Comparison of ENCODE assay signal across 9 cellular contexts in the genomic region with DNA sequence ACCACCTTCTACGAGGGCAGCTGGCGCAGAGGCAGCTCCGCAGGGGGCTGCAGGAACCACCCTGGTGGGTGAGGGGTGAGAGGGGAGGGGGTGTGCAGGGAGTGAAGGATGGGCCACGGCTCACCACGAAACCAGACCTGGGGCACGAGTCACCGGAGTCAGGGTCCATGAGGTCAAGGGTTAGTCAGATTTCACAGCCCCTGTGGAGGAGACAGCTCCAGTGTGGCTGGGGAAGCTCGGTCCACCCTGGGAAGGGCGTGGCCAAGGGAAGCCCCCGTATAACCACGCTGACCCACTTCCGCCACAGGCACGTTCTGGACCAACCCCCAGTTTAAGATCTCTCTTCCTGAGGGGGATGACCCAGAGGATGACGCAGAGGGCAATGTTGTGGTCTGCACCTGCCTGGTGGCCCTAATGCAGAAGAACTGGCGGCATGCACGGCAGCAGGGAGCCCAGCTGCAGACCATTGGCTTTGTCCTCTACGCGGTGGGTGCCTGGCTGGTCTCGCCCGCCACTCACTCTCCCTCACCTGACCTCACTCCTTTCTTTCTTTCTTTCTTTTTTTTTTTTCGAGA. TPM values are rescaled to one million over a fixed set of nuclear protein-coding genes. Genes with fewer than 3 reads are reported as not detected.
A peak's percentile ranks its signal among the peaks of the same experiment; 100 is the strongest.
DNase-seq lines count a peak whose midpoint lies in the region; ATAC-seq and TF ChIP-seq lines count a peak whose summit lies in the region.
"Had no signal": no experiment of that assay in that cellular context is flagged by ENCODE, and none has a peak within 500 bp of the region (broad histone marks: within the 10 kb centered on the region; RNA-seq: fewer than 3 reads in every experiment).

No MANE protein-coding gene starts in this region.

- H3K36me3 Mint-ChIP-seq in natural killer cell: no peaks in the 10 kb centered on the region
- H3K36me3 Mint-ChIP-seq in activated T-helper 17 cell treated with anti-CD3 and anti-CD28 coated beads, Interleukin-2, amount 50 U/mL, for 72 hours (ENCODE audit: low read depth): no peaks in the 10 kb centered on the region

- in situ Hi-C loops in GM13976 (cut with MboI; ENCODE audit: low sequenced_read_pairs, unreplicated experiment): no loop called here

- H3K4me1 ChIP-seq in RWPE2 (ENCODE audit: insufficient read depth, poor library complexity, severe bottlenecking): peaks cover 7% of the 10 kb centered on the region

- H3K4me3 ChIP-seq in RWPE2 (ENCODE audit: severe bottlenecking): no peak overlapping the region

- no peaks in the 10 kb centered on the region for H3K9me3 ChIP-seq in RWPE2 (ENCODE audit: severe bottlenecking)

- peak overlapping the region; percentile 71 for H3K27ac ChIP-seq in RWPE2 (ENCODE audit: poor library complexity, severe bottlenecking)

- peaks cover 3 to 6% of the 10 kb centered on the region in 2 donors for H3K27me3 Mint-ChIP-seq in natural killer cell (ENCODE audit: low read depth in 2 of 2)
- H3K27me3 Mint-ChIP-seq in activated T-helper 17 cell treated with anti-CD3 and anti-CD28 coated beads, Interleukin-2, amount 50 U/mL, for 72 hours: no peaks in the 10 kb centered on the region

- H3K36me3 ChIP-seq in RWPE2 (ENCODE audit: low read depth): no peaks in the 10 kb centered on the region

- H3K27me3 ChIP-seq in RWPE2 (ENCODE audit: insufficient read depth, poor library complexity, severe bottlenecking): no peaks in the 10 kb centered on the region

- intact Hi-C loops in natural killer cell (cut with micrococcal nuclease): no loop called here

- ATAC-seq in GM21447 (IDR thresholded peaks at IDR 0.05; ENCODE audit: unreplicated experiment): peak; percentile 65
- no peak for ATAC-seq in RWPE2 (ENCODE audit: low read depth)
- peak; percentile 81 to 90 (median 90) for ATAC-seq in natural killer cell
- ATAC-seq in activated T-helper 17 cell treated with anti-CD3 and anti-CD28 coated beads, Interleukin-2, amount 50 U/mL, for 72 hours (replicated peaks): no peak
- ATAC-seq in HG02970 (IDR thresholded peaks at IDR 0.05; ENCODE audit: low FRiP score, unreplicated experiment): no peak

- H3K4me1 Mint-ChIP-seq in natural killer cell: peaks cover 12 to 23% of the 10 kb centered on the region in 2 donors
- peaks cover 10% of the 10 kb centered on the region for H3K4me1 Mint-ChIP-seq in activated T-helper 17 cell treated with anti-CD3 and anti-CD28 coated beads, Interleukin-2, amount 50 U/mL, for 72 hours

- H3K9me3 Mint-ChIP-seq in natural killer cell: no peaks in the 10 kb centered on the region
- H3K9me3 Mint-ChIP-seq in activated T-helper 17 cell treated with anti-CD3 and anti-CD28 coated beads, Interleukin-2, amount 50 U/mL, for 72 hours: no peaks in the 10 kb centered on the region

- peak overlapping the region; percentile 61 for H3K4me3 Mint-ChIP-seq in natural killer cell
- no peak overlapping the region for H3K4me3 Mint-ChIP-seq in activated T-helper 17 cell treated with anti-CD3 and anti-CD28 coated beads, Interleukin-2, amount 50 U/mL, for 72 hours

- TF ChIP-seq CTCF in GM13976 (IDR thresholded peaks at IDR 0.05; ENCODE audit: borderline replicate concordance, control extremely low read depth, extremely low read depth, insufficient read depth, missing control alignments): no peak
- no peak for TF ChIP-seq CTCF in RWPE2 (IDR thresholded peaks at IDR 0.05; ENCODE audit: poor library complexity, severe bottlenecking)
- no peak for TF ChIP-seq CTCF in natural killer cell (IDR thresholded peaks at IDR 0.05)

- DNase-seq in GM13976 (ENCODE audit: low spot score) (peak; percentile 82), RWPE2 (ENCODE audit: low spot score) (no peak), natural killer cell (peak; percentile 62), cerebellar cortex (ENCODE audit: low spot score) (no peak)
- DNase-seq: NCI-H69; stimulated activated CD4-positive, alpha-beta T cell treated with anti-CD3 and anti-CD28 coated beads, Interleukin-12 subunit alpha, Interleukin-12 subunit beta, amount 100 ng/mL, for 4 hours had no signal

- peak overlapping the region; percentile 54 to 76 for H3K27ac Mint-ChIP-seq in natural killer cell
- H3K27ac Mint-ChIP-seq in activated T-helper 17 cell treated with anti-CD3 and anti-CD28 coated beads, Interleukin-2, amount 50 U/mL, for 72 hours: no peak overlapping the region

RNA-seq across cellular contexts. Expression of gene CAPN11, which starts 18.4 kb away (rescaled TPM):
- total RNA-seq in natural killer cell: not detected
- 1 to 10 TPM in 1 of 2 donors, not detected in 1; 1.1 TPM for total RNA-seq in activated T-helper 17 cell treated with anti-CD3 and anti-CD28 coated beads, Interleukin-2, amount 50 U/mL, for 72 hours

RNA-seq across cellular contexts. Expression of gene MYMX, which starts 39.7 kb away (rescaled TPM):
- not detected for total RNA-seq in natural killer cell
- total RNA-seq in activated T-helper 17 cell treated with anti-CD3 and anti-CD28 coated beads, Interleukin-2, amount 50 U/mL, for 72 hours: not detected

RNA-seq across cellular contexts. Expression of gene SLC29A1, which starts 46.4 kb away (rescaled TPM):
- 1 to 10 TPM; 2.2 to 5.5 (median 5.2) TPM for total RNA-seq in natural killer cell
- total RNA-seq in activated T-helper 17 cell treated with anti-CD3 and anti-CD28 coated beads, Interleukin-2, amount 50 U/mL, for 72 hours: 10 to 100 TPM; 40.8 to 80.8 TPM

RNA-seq across cellular contexts. Expression of gene TMEM63B, which starts 49.7 kb away (rescaled TPM):
- 10 to 100 TPM; 24.7 to 30.8 (median 28.1) TPM for total RNA-seq in natural killer cell
- total RNA-seq in activated T-helper 17 cell treated with anti-CD3 and anti-CD28 coated beads, Interleukin-2, amount 50 U/mL, for 72 hours: 10 to 100 TPM; 12.1 to 21.4 TPM

RNA-seq across cellular contexts. Expression of gene MRPL14, which starts 49.8 kb away (rescaled TPM):
- 10 to 100 TPM; 14.9 to 16.2 (median 16.0) TPM for total RNA-seq in natural killer cell
- total RNA-seq in activated T-helper 17 cell treated with anti-CD3 and anti-CD28 coated beads, Interleukin-2, amount 50 U/mL, for 72 hours: 10 to 100 TPM; 29.3 to 54.0 TPM

Comparison
In these comparisons a context has a peak if more than half of its experiments do, and no peak if none do; other contexts are left out.
1. DNase-seq: peak in GM13976 (single experiment) and natural killer cell (single experiment); none in RWPE2 (single experiment) and cerebellar cortex (single experiment).
2. ATAC-seq: peak in GM21447 (single experiment) and natural killer cell (3 of 3); none in RWPE2 (single experiment), activated T-helper 17 cell treated with anti-CD3 and anti-CD28 coated beads, Interleukin-2, amount 50 U/mL, for 72 hours (single experiment) and HG02970 (single experiment).
3. RNA of gene SLC29A1, which starts 46.4 kb away (total RNA-seq): 40.8 to 80.8 TPM in activated T-helper 17 cell treated with anti-CD3 and anti-CD28 coated beads, Interleukin-2, amount 50 U/mL, for 72 hours; 2.2 to 5.5 TPM in natural killer cell; every median in the first group is over 4 times any median in the second.